14 cellular contexts compared by ENCODE assay signal in genomic region chr17:13420294-13421277, GRCh38.
DNase-seq lines count a peak whose midpoint lies in the region; ATAC-seq, FAIRE-seq and TF ChIP-seq lines count a peak whose summit lies in the region.
"Had no signal": no experiment of that assay in that cellular context is flagged by ENCODE, and none has a peak within 500 bp of the region (broad histone marks: within the 10 kb centered on the region; RNA-seq: fewer than 3 reads in every experiment).

No MANE protein-coding gene starts in this region.

- no peak for TF ChIP-seq CTCF in fibroblast of pulmonary artery (IDR thresholded peaks at IDR 0.05; ENCODE audit: low read length, missing control alignments)

- DNase-seq in DMS53 (lab: John Stamatoyannopoulos, UW) = peak; percentile 7
- no peak for DNase-seq in DMS53 treated with DMSO at 0.1 percent for 48 hours (lab: John Stamatoyannopoulos, UW; ENCODE audit: unreplicated experiment)
- DNase-seq in RCC 7860 (ENCODE audit: low spot score) = peak; percentile 72
- DNase-seq in fibroblast of pulmonary artery (ENCODE audit: low read depth) = peak; percentile 90
- DNase-seq in stromal cell of bone marrow (ENCODE audit: low read depth) = peak; percentile 64
- no peak for DNase-seq in activated T-cell treated with anti-CD3 and anti-CD28 coated beads for 4 hours
- no peak for DNase-seq in NCI-H1092 treated with DMSO at 0.1 percent for 48 hours (lab: John Stamatoyannopoulos, UW)
- DNase-seq: activated CD8-positive, alpha-beta memory T cell treated with anti-CD3 and anti-CD28 coated beads, Interleukin-2, amount 50 U/mL, for 48 hours; caudate nucleus; stimulated activated CD4-positive, alpha-beta T cell treated with anti-CD3 and anti-CD28 coated beads, Interleukin-4, amount 100 ng/mL, for 4 hours; T-helper 17 cell had no signal

- no peak overlapping the region for H3K4me3 ChIP-seq in fibroblast of pulmonary artery (replicated peaks; ENCODE audit: low read depth, low read length)
- H3K4me3 ChIP-seq: neural progenitor cell had no signal

- FAIRE-seq in RCC 7860 (lab: Jason Lieb, UNC) = peak; percentile 86
- FAIRE-seq: A204.1 had no signal

- ATAC-seq in HG02759 (IDR thresholded peaks at IDR 0.05; ENCODE audit: unreplicated experiment) = no peak
- ATAC-seq: T-helper 17 cell had no signal

Comparison
In these comparisons a context has a peak if more than half of its experiments do, and no peak if none do; other contexts are left out.
1. DNase-seq: peak in DMS53 (single experiment), RCC 7860 (single experiment), fibroblast of pulmonary artery (single experiment) and stromal cell of bone marrow (single experiment); none in DMS53 treated with DMSO at 0.1 percent for 48 hours (single experiment), activated T-cell treated with anti-CD3 and anti-CD28 coated beads for 4 hours (single experiment) and NCI-H1092 treated with DMSO at 0.1 percent for 48 hours (single experiment).